Comparison of ENCODE assay signal across 8 cellular contexts in genomic region chr1:58575831-58576726, GRCh38. TPM values are rescaled to one million over a fixed set of nuclear protein-coding genes. Genes with fewer than 3 reads are reported as not detected.
DNase-seq lines count a peak whose midpoint lies in the region; ATAC-seq and TF ChIP-seq lines count a peak whose summit lies in the region.

No MANE protein-coding gene starts in this region.

- POLR2A ChIA-PET in HEK293T (lab: Yijun Ruan, JAX) = interaction anchor here (1.1 kb wide), 1 partner anchor 9 kb away, joined by 3 read pairs; no protein-coding TSS in a partner anchor

- in situ Hi-C loops in astrocyte of the cerebellum (cut with HindIII; ENCODE audit: low sequenced_read_pairs) = no loop called here

- no peak for DNase-seq in astrocyte of the cerebellum (ENCODE audit: low read depth)
- DNase-seq in kidney glomerular epithelial cell (lab: John Stamatoyannopoulos, UW) = peak; percentile 27
- DNase-seq in stimulated activated naive CD8-positive, alpha-beta T cell treated with anti-CD3 and anti-CD28 coated beads, Interleukin-15, Interleukin-2, amounts not matched to agents 100 U/mL and 50 U/mL, for 24 hours = peak; percentile 41
- no peak for DNase-seq in mesenteric fat pad (ENCODE audit: low spot score)
- no peak for DNase-seq in AG20443 (ENCODE audit: low spot score)
- DNase-seq in HEK293T (ENCODE audit: extremely low spot score) = no peak
- no peak for DNase-seq in RPMI8226

- peaks cover 5 to 20% (median 6%) of the 10 kb centered on the region in 3 donors for H3K4me1 Mint-ChIP-seq in IgD-negative memory B cell

- CTCF ChIA-PET in HEK293T (lab: Yijun Ruan, JAX) = no interaction called here

- peak overlapping the region in 1 of 3 donors; percentile 76 for H3K27ac Mint-ChIP-seq in IgD-negative memory B cell

- H3K4me3 ChIP-seq in astrocyte of the cerebellum (ENCODE audit: low read depth, low read length) = peak overlapping the region; percentile 9

- H3K27me3 Mint-ChIP-seq in IgD-negative memory B cell = peaks cover 45% of the 10 kb centered on the region

- H3K4me3 Mint-ChIP-seq in IgD-negative memory B cell = peak overlapping the region; percentile 50 to 87 (median 76)

- peak; percentile 21 for ATAC-seq in stimulated activated naive CD8-positive, alpha-beta T cell treated with anti-CD3 and anti-CD28 coated beads, Interleukin-15, Interleukin-2, amounts not matched to agents 100 U/mL and 50 U/mL, for 24 hours

- peaks cover 4% of the 10 kb centered on the region for H3K36me3 Mint-ChIP-seq in IgD-negative memory B cell

- H3K9me3 Mint-ChIP-seq in IgD-negative memory B cell = peaks cover 0 to 6% (median 0%) of the 10 kb centered on the region in 3 donors

- no peak for TF ChIP-seq CTCF in astrocyte of the cerebellum (IDR thresholded peaks at IDR 0.05; ENCODE audit: low read depth, low read length, missing control alignments)

TF ChIP-seq in HEK293T, 16 proteins besides CTCF, POLR2A, EP300 and RAD21:
- no peak for TF ChIP-seq SP1 (IDR thresholded peaks at IDR 0.05)
- TF ChIP-seq FOXK2 (IDR thresholded peaks at IDR 0.05) = no peak

RNA-seq across cellular contexts. Expression of gene TACSTD2, which starts 1.0 kb away (rescaled TPM):
- polyA plus RNA-seq in IgD-negative memory B cell = not detected
- 1.7 TPM for total RNA-seq in mesenteric fat pad

RNA-seq across cellular contexts. Expression of gene OMA1, which starts 29.6 kb away (rescaled TPM):
- 38.4 TPM for polyA plus RNA-seq in IgD-negative memory B cell
- 13.5 TPM for total RNA-seq in mesenteric fat pad

Comparison
In these comparisons a context has a peak if more than half of its experiments do, and no peak if none do; other contexts are left out.
1. DNase-seq: peak in kidney glomerular epithelial cell (single experiment) and stimulated activated naive CD8-positive, alpha-beta T cell treated with anti-CD3 and anti-CD28 coated beads, Interleukin-15, Interleukin-2, amounts not matched to agents 100 U/mL and 50 U/mL, for 24 hours (single experiment); none in astrocyte of the cerebellum (single experiment), mesenteric fat pad (single experiment), AG20443 (single experiment), HEK293T (single experiment) and RPMI8226 (single experiment).